ENCODE assay signal across 9 cellular contexts in the genomic region with DNA sequence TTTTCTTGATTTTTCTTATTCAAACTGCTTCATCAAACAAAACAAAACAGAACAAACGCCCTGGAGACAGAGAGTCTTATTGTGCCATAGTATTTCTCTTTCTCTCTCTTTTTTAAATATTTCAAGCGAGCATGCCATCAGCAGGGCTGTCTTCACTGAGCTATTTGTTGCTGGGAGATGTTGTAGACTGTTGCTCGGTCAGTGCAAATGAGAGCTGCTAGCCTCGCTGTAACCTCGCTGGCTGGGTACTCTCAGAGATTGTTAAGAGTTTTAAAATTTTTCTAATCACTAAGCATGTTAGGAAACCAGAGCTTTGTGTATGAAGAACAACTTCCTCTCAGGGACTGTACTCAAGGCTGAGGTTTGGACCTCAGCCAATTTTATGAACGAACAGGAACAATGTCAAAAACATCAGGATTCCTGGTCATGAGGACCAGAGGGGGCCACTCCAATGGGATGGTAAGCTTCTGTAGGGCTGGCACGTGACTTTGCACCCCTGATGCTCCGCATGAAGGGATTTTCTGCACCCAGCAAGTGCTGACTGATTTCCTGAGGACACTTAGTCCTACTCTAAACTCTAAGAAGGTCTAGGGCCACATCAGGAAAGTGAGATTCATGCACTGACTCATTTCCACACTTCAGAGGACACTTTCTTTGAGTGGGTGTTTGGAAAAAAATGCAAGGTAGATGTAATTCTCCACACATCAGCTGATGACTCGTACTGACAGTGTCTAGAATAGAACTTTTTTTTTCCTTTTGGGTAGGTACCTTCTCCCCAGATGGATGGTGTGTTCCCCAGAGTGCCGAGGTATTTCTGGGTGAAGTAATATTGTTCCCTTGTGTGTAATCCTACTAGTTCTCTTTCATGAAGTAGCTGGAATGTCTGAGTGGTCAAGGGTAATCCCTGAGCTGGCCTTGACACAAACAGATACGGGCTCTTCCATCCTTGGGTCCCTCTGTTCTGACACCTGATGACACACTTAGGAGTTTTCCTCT. TPM values are rescaled to one million over a fixed set of nuclear protein-coding genes. Genes with fewer than 3 reads are reported as not detected.
A peak's percentile ranks its signal among the peaks of the same experiment; 100 is the strongest.
DNase-seq lines count a peak whose midpoint lies in the region; ATAC-seq and TF ChIP-seq lines count a peak whose summit lies in the region.
"Had no signal": no experiment of that assay in that cellular context is flagged by ENCODE, and none has a peak within 500 bp of the region (broad histone marks: within the 10 kb centered on the region; RNA-seq: fewer than 3 reads in every experiment).

No MANE protein-coding gene starts in this region.

- H3K27me3 Mint-ChIP-seq in Calu3 (ENCODE audit: unreplicated experiment), result no peaks in the 10 kb centered on the region

- peaks cover 16% of the 10 kb centered on the region for H3K4me1 Mint-ChIP-seq in Calu3 (ENCODE audit: low read depth, unreplicated experiment)

- H3K27me3 ChIP-seq in trophoblast cell (ENCODE audit: insufficient read depth, low read length), result no peaks in the 10 kb centered on the region

- BruUV-seq in Calu3 (replicated peaks; lab: Mats Ljungman, UMichigan), result no TSS peak

- H3K9me3 Mint-ChIP-seq in Calu3 (ENCODE audit: low read depth, unreplicated experiment), result peaks cover 3% of the 10 kb centered on the region

- peaks cover 0 to 2% of the 10 kb centered on the region in 2 experiments for H3K4me1 ChIP-seq in trophoblast cell (ENCODE audit: control insufficient read depth in 1 of 2, insufficient read depth in 2 of 2, low read length in 2 of 2)

- peak overlapping the region; percentile 13 for H3K27ac Mint-ChIP-seq in Calu3 (ENCODE audit: unreplicated experiment)

- H3K4ac ChIP-seq in trophoblast cell (ENCODE audit: low read depth, low read length), result no peak overlapping the region

- no peaks in the 10 kb centered on the region for H3K79me2 ChIP-seq in trophoblast cell (ENCODE audit: control insufficient read depth, insufficient read depth, low read length, poor library complexity)

- no peak overlapping the region for H2BK5ac ChIP-seq in trophoblast cell (ENCODE audit: low read depth, low read length, poor library complexity)

- DNase-seq in Calu3 (no peak), HK-2 (ENCODE audit: unreplicated experiment) (peak; percentile 44), epithelial cell of proximal tubule (ENCODE audit: low read depth) (peak; percentile 96), trophoblast cell (peak; percentile 72 to 86), COR-L47 (lab: John Stamatoyannopoulos, UW) (no peak), NCI-H446 (lab: John Stamatoyannopoulos, UW) (no peak)
- DNase-seq in activated CD4-positive, alpha-beta T cell treated with anti-CD3 and anti-CD28 coated beads for 4 hours, result peak; percentile 49 to 55

- H2BK12ac ChIP-seq in trophoblast cell (ENCODE audit: low read length), result peak overlapping the region; percentile 66

- peaks cover 1% of the 10 kb centered on the region for H3K9me3 ChIP-seq in trophoblast cell (ENCODE audit: insufficient read depth, low read depth, low read length)

- intact Hi-C loops in Calu3 (cut with micrococcal nuclease; ENCODE audit: unreplicated experiment), result no loop called here

- no peak overlapping the region for H3K4me3 Mint-ChIP-seq in Calu3 (ENCODE audit: low read depth, unreplicated experiment)

- no peak overlapping the region for H4K12ac ChIP-seq in trophoblast cell (ENCODE audit: low read depth, low read length)

- peak overlapping the region; percentile 39 for H3K14ac ChIP-seq in trophoblast cell (ENCODE audit: low read length)

- WGBS in trophoblast cell (ENCODE audit: extremely low coverage, insufficient coverage, insufficient read length), result no CpG with 5 or more reads among the region's 11 CpGs

- H2AK5ac ChIP-seq in trophoblast cell (ENCODE audit: low read length), result no peak overlapping the region

- CTCF ChIA-PET in Calu3 (lab: Charles Lee), result interaction anchor here (1.0 to 1.8 kb wide), 2 partner anchors 49 to 199 kb away, joined by 3 to 5 read pairs; no protein-coding TSS in a partner anchor

- H3K27ac ChIP-seq in trophoblast cell (ENCODE audit: low read depth, low read length), result no peak overlapping the region
- H3K27ac ChIP-seq: KMS-11 had no signal

- no peak overlapping the region for H4K8ac ChIP-seq in trophoblast cell (ENCODE audit: low read depth, low read length)

- no peak overlapping the region for H2AFZ ChIP-seq in trophoblast cell (ENCODE audit: insufficient read depth, low read length, poor library complexity)

- H2BK120ac ChIP-seq in trophoblast cell (ENCODE audit: insufficient read depth, low read length, poor library complexity), result no peak overlapping the region

- no peak overlapping the region for H3K4me2 ChIP-seq in trophoblast cell (ENCODE audit: low read length)
- H3K4me2 ChIP-seq: KMS-11 had no signal

- H3K4me3 ChIP-seq in epithelial cell of proximal tubule (ENCODE audit: low read depth, low read length) (no peak overlapping the region), trophoblast cell (ENCODE audit: low read depth, low read length) (no peak overlapping the region)

- H3K18ac ChIP-seq in trophoblast cell (ENCODE audit: low read length), result no peak overlapping the region

- no peak overlapping the region for H3K23ac ChIP-seq in trophoblast cell (ENCODE audit: low read length)

- H3K36me3 ChIP-seq in trophoblast cell (ENCODE audit: control insufficient read depth in 1 of 2, insufficient read depth in 2 of 2, low read length in 2 of 2), result no peaks in the 10 kb centered on the region

- H3K79me1 ChIP-seq in trophoblast cell (ENCODE audit: low read length), result peaks cover 3% of the 10 kb centered on the region

- H4K91ac ChIP-seq in trophoblast cell (ENCODE audit: low read depth, low read length), result no peak overlapping the region

- no peak overlapping the region for H3K9ac ChIP-seq in trophoblast cell (ENCODE audit: low read length)
- H3K9ac ChIP-seq: KMS-11 had no signal

- no peaks in the 10 kb centered on the region for H3K36me3 Mint-ChIP-seq in Calu3 (ENCODE audit: insufficient read depth, unreplicated experiment)

- ATAC-seq in GM21367 (IDR thresholded peaks at IDR 0.05; ENCODE audit: unreplicated experiment), result peak; percentile 76

- TF ChIP-seq CTCF in Calu3 (IDR thresholded peaks at IDR 0.05; ENCODE audit: unreplicated experiment) (no peak), epithelial cell of proximal tubule (conservative IDR thresholded peaks at IDR 0.05; ENCODE audit: low read depth, low read length) (no peak)

RNA-seq across cellular contexts. Expression of a gene that starts 59.7 kb away (rescaled TPM):
- total RNA-seq in Calu3 (2022) (6.2 and 8.7 TPM in 2 replicates), epithelial cell of proximal tubule (5.7 and 10.7 TPM in 2 replicates)
- 35.1 and 36.4 TPM in 2 replicates for polyA plus RNA-seq in trophoblast cell (2013)

Comparison
In these comparisons a context has a peak if more than half of its experiments do, and no peak if none do; other contexts are left out.
1. DNase-seq: peak in HK-2 (single experiment), activated CD4-positive, alpha-beta T cell treated with anti-CD3 and anti-CD28 coated beads for 4 hours (2 of 2), epithelial cell of proximal tubule (single experiment) and trophoblast cell (2 of 2); none in Calu3 (single experiment), COR-L47 (single experiment) and NCI-H446 (0 of 2).